Comparison of ENCODE assay signal across 19 cellular contexts in the genomic region with DNA sequence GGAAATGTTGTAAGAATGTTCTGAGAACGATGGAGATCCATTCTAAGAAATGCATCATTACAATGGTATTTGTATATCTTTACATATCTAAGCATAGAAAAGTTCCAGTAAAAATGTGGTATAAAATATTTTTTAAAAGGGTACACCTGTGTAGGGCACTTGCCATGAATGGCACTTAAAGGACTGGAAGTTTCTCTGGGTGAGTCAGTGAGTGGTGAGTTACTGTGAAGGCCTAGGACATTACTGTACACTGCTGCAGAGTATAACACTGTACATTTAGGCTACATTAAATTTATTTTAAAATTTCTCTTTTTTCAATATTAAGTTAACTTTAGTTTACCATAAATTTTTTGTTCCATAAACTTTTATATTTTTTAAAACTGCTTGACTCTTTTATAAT.
DNase-seq lines count a peak whose midpoint lies in the region; ATAC-seq, FAIRE-seq and TF ChIP-seq lines count a peak whose summit lies in the region.
"Had no signal": no experiment of that assay in that cellular context is flagged by ENCODE, and none has a peak within 500 bp of the region (broad histone marks: within the 10 kb centered on the region; RNA-seq: fewer than 3 reads in every experiment).

No MANE protein-coding gene starts in this region.

- H3K27ac ChIP-seq in GM23248 = no peak overlapping the region
- H3K27ac ChIP-seq in left lung = no peak overlapping the region
- H3K27ac ChIP-seq: A549, BLaER1 had no signal

- ATAC-seq in left lung (peak; percentile 86), HG02840 (IDR thresholded peaks at IDR 0.05; ENCODE audit: low FRiP score, unreplicated experiment) (no peak)
- ATAC-seq: A549; CD8-positive, alpha-beta T cell had no signal

- no peak overlapping the region for H2AFZ ChIP-seq in GM23248

- H3K9me3 ChIP-seq in GM23248 (ENCODE audit: low read depth) (no peaks in the 10 kb centered on the region), left lung (no peaks in the 10 kb centered on the region)
- H3K9me3 ChIP-seq: A549, BLaER1 had no signal

- no peaks in the 10 kb centered on the region for H3K36me3 Mint-ChIP-seq in immature natural killer cell
- H3K36me3 Mint-ChIP-seq: CD8-positive, alpha-beta T cell had no signal

- no peaks in the 10 kb centered on the region for H3K36me3 ChIP-seq in GM23248 (ENCODE audit: low read depth)
- H3K36me3 ChIP-seq in bronchial epithelial cell (ENCODE audit: control insufficient read depth, insufficient read depth, low read length) = no peaks in the 10 kb centered on the region
- no peaks in the 10 kb centered on the region for H3K36me3 ChIP-seq in left lung
- H3K36me3 ChIP-seq: BLaER1 had no signal

- H3K9ac ChIP-seq in GM23248 = no peak overlapping the region
- H3K9ac ChIP-seq: BLaER1 had no signal

- H3K27me3 Mint-ChIP-seq in immature natural killer cell (ENCODE audit: low read depth in 3 of 3) = peaks cover 0 to 1% (median 0%) of the 10 kb centered on the region in 3 donors

- TF ChIP-seq CTCF in bronchial epithelial cell (IDR thresholded peaks at IDR 0.05; ENCODE audit: insufficient read depth, low read length, severe bottlenecking) (no peak), left lung (IDR thresholded peaks at IDR 0.05) (no peak)

- no peak overlapping the region for H3K4me3 Mint-ChIP-seq in immature natural killer cell
- H3K4me3 Mint-ChIP-seq: CD8-positive, alpha-beta T cell had no signal

- intact Hi-C loops in left lung (cut with DNase I) = no loop called here

- H3K27me3 ChIP-seq in GM23248 (replicated peaks; ENCODE audit: insufficient read depth) = no peaks in the 10 kb centered on the region
- H3K27me3 ChIP-seq in bronchial epithelial cell (ENCODE audit: control insufficient read depth, insufficient read depth, low read length) = no peaks in the 10 kb centered on the region
- H3K27me3 ChIP-seq in left lung = no peaks in the 10 kb centered on the region
- H3K27me3 ChIP-seq: BLaER1 had no signal

- FAIRE-seq in bronchial epithelial cell (lab: Jason Lieb, UNC) = no peak
- FAIRE-seq: A549, H1 had no signal

- no peaks in the 10 kb centered on the region for H3K79me2 ChIP-seq in GM23248 (ENCODE audit: insufficient read depth)

- H3K4me3 ChIP-seq in GM23248 (no peak overlapping the region), bronchial epithelial cell (ENCODE audit: low read depth, low read length) (no peak overlapping the region), left lung (no peak overlapping the region)
- H3K4me3 ChIP-seq: A549, BLaER1 had no signal

- H3K9me3 Mint-ChIP-seq in immature natural killer cell = peaks cover 0 to 3% (median 0%) of the 10 kb centered on the region in 6 donors
- H3K9me3 Mint-ChIP-seq: CD8-positive, alpha-beta T cell had no signal

- no peak overlapping the region for H3K27ac Mint-ChIP-seq in immature natural killer cell
- H3K27ac Mint-ChIP-seq: CD8-positive, alpha-beta T cell had no signal

- 39 to 41% methylated on average over 1 of the region's 1 CpG for WGBS in GM23248 (ENCODE audit: low coverage in 1 of 2, low lambda C conversion rate in 2 of 2, missing lambda C conversion rate in 2 of 2), 2 experiments

- in situ Hi-C loops in GM23248 (cut with MboI) = no loop called here

- peaks cover 5% of the 10 kb centered on the region; the same call in 1 of the 2 replicates for H3F3A ChIP-seq in GM23248 (ENCODE audit: insufficient read depth)

- no peak overlapping the region for H3K4me2 ChIP-seq in GM23248 (ENCODE audit: unreplicated experiment)
- H3K4me2 ChIP-seq: A549, BLaER1 had no signal

- H4K20me1 ChIP-seq in GM23248 (ENCODE audit: insufficient read depth) = no peaks in the 10 kb centered on the region
- H4K20me1 ChIP-seq: BLaER1 had no signal

- DNase-seq in GM23248 (peak; percentile 35), NCI-H226 (peak; percentile 32), bronchial epithelial cell (ENCODE audit: low read depth) (peak; percentile 29), left lung (no peak), immature natural killer cell (no peak), kidney tubule cell (ENCODE audit: low spot score) (no peak)
- DNase-seq: CD8-positive, alpha-beta T cell; DMS53; NCI-H1048; NCI-H146; NCI-H2029 treated with DMSO at 0.1 percent for 48 hours; NCI-H2171 treated with DMSO at 0.1 percent for 48 hours; NCI-H446 treated with DMSO at 0.1 percent for 48 hours; NCI-H748 treated with DMSO at 0.1 percent for 48 hours; SHP77 treated with DMSO at 0.1 percent for 48 hours had no signal

- H3K4me1 ChIP-seq in GM23248 (ENCODE audit: insufficient read depth) (no peaks in the 10 kb centered on the region; the same call in 1 of the 2 replicates), left lung (no peaks in the 10 kb centered on the region)
- H3K4me1 ChIP-seq: A549 had no signal

- no peaks in the 10 kb centered on the region for H3K4me1 Mint-ChIP-seq in immature natural killer cell

- no peaks in the 10 kb centered on the region for H3K9me2 ChIP-seq in GM23248 (ENCODE audit: insufficient read depth)

Comparison
In these comparisons a context has a peak if more than half of its experiments do, and no peak if none do; other contexts are left out.
1. DNase-seq: peak in GM23248 (single experiment), NCI-H226 (single experiment) and bronchial epithelial cell (single experiment); none in left lung (0 of 2), immature natural killer cell (0 of 3) and kidney tubule cell (single experiment).